ENCODE assay signal across 1 cellular context in the genomic region with DNA sequence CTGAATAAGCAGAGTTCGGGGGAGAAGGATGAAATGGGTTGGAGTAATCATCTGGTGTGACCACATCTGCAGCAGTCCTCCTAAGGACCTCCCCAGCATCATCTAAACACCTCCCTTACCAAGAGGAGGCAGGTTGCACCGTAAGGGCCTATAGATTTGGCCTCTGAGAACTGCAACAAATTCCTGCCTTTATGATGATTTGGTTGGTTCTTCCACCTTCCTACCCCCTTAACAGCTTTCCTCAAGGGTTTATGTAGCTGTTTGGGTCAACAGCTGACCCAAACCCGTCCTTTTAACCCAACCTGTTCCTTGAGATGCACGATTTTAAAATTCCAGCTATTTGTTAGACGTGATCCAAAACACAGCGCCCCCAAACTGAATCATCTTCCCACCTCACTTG.
TF ChIP-seq lines count a peak whose summit lies in the region.

No MANE protein-coding gene starts in this region.

TF ChIP-seq in A549, 52 proteins besides CTCF, POLR2A, EP300 and RAD21:
- no peak for TF ChIP-seq KDM1A (IDR thresholded peaks at IDR 0.05; ENCODE audit: low read depth)
- no peak; the same call in 1 of the 2 replicates for TF ChIP-seq POLR2AphosphoS2 (conservative IDR thresholded peaks at IDR 0.05; ENCODE audit: low read length)
- no peak for TF ChIP-seq FOSL2 (IDR thresholded peaks at IDR 0.05)
- TF ChIP-seq FOSL2 (CRISPR knock-in tag; IDR thresholded peaks at IDR 0.05) = no peak
- no peak for TF ChIP-seq NFE2L2 (conservative IDR thresholded peaks at IDR 0.05; ENCODE audit: low read length)
- no peak for TF ChIP-seq KDM5A (IDR thresholded peaks at IDR 0.05)
- TF ChIP-seq HOXA7 (CRISPR knock-in tag; IDR thresholded peaks at IDR 0.05) = peak; percentile 91
- TF ChIP-seq NR3C1 (IDR thresholded peaks at IDR 0.05) = no peak
- TF ChIP-seq TP53 (CRISPR knock-in tag; IDR thresholded peaks at IDR 0.05) = no peak; the same call in none of the 2 replicates
- TF ChIP-seq ZFP36 (IDR thresholded peaks at IDR 0.05; ENCODE audit: borderline replicate concordance, partially characterized antibody) = no peak
- TF ChIP-seq CHD4 (IDR thresholded peaks at IDR 0.05; ENCODE audit: borderline replicate concordance) = no peak
- no peak for TF ChIP-seq CBX8 (IDR thresholded peaks at IDR 0.05)
- no peak for TF ChIP-seq HDAC2 (IDR thresholded peaks at IDR 0.05)
- TF ChIP-seq SMC3 (IDR thresholded peaks at IDR 0.05) = no peak
- TF ChIP-seq, protein P1, sequence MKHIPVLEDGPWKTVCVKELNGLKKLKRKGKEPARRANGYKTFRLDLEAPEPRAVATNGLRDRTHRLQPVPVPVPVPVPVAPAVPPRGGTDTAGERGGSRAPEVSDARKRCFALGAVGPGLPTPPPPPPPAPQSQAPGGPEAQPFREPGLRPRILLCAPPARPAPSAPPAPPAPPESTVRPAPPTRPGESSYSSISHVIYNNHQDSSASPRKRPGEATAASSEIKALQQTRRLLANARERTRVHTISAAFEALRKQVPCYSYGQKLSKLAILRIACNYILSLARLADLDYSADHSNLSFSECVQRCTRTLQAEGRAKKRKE (CRISPR knock-in tag; IDR thresholded peaks at IDR 0.05; ENCODE audit: low read depth) = no peak
- TF ChIP-seq RARB (CRISPR knock-in tag; IDR thresholded peaks at IDR 0.05) = no peak; the same call in 1 of the 2 replicates
- TF ChIP-seq, protein P2, sequence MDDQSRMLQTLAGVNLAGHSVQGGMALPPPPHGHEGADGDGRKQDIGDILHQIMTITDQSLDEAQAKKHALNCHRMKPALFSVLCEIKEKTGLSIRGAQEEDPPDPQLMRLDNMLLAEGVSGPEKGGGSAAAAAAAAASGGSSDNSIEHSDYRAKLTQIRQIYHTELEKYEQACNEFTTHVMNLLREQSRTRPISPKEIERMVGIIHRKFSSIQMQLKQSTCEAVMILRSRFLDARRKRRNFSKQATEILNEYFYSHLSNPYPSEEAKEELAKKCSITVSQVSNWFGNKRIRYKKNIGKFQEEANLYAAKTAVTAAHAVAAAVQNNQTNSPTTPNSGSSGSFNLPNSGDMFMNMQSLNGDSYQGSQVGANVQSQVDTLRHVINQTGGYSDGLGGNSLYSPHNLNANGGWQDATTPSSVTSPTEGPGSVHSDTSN (IDR thresholded peaks at IDR 0.05) = 0 out of 2 replicates have a peak, but pooled peaks have one; percentile 7
- TF ChIP-seq, protein P3, sequence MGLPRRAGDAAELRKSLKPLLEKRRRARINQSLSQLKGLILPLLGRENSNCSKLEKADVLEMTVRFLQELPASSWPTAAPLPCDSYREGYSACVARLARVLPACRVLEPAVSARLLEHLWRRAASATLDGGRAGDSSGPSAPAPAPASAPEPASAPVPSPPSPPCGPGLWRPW (IDR thresholded peaks at IDR 0.05) = no peak
- TF ChIP-seq GATA3 (IDR thresholded peaks at IDR 0.05; ENCODE audit: borderline replicate concordance) = no peak; the same call in 1 of the 2 replicates
- TF ChIP-seq ZC3H11A (IDR thresholded peaks at IDR 0.05) = no peak
- TF ChIP-seq HOXB5 (CRISPR knock-in tag; IDR thresholded peaks at IDR 0.05) = peak; percentile 33; the same call in 1 of the 2 replicates
- no peak for TF ChIP-seq PHF8 (IDR thresholded peaks at IDR 0.05; ENCODE audit: borderline replicate concordance, low read depth)
- TF ChIP-seq, protein P4, sequence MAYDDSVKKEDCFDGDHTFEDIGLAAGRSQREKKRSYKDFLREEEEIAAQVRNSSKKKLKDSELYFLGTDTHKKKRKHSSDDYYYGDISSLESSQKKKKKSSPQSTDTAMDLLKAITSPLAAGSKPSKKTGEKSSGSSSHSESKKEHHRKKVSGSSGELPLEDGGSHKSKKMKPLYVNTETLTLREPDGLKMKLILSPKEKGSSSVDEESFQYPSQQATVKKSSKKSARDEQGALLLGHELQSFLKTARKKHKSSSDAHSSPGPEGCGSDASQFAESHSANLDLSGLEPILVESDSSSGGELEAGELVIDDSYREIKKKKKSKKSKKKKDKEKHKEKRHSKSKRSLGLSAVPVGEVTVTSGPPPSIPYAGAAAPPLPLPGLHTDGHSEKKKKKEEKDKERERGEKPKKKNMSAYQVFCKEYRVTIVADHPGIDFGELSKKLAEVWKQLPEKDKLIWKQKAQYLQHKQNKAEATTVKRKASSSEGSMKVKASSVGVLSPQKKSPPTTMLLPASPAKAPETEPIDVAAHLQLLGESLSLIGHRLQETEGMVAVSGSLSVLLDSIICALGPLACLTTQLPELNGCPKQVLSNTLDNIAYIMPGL (CRISPR knock-in tag; IDR thresholded peaks at IDR 0.05; ENCODE audit: borderline replicate concordance) = no peak
- TF ChIP-seq HEYL (CRISPR knock-in tag; IDR thresholded peaks at IDR 0.05) = no peak
- peak; percentile 71 for TF ChIP-seq FOSB (CRISPR knock-in tag; IDR thresholded peaks at IDR 0.05)
- no peak for TF ChIP-seq BHLHE40 (IDR thresholded peaks at IDR 0.05; ENCODE audit: low read depth, low read length)
- TF ChIP-seq MYC (IDR thresholded peaks at IDR 0.05; ENCODE audit: borderline replicate concordance, low read length) = no peak
- TF ChIP-seq, protein P5, sequence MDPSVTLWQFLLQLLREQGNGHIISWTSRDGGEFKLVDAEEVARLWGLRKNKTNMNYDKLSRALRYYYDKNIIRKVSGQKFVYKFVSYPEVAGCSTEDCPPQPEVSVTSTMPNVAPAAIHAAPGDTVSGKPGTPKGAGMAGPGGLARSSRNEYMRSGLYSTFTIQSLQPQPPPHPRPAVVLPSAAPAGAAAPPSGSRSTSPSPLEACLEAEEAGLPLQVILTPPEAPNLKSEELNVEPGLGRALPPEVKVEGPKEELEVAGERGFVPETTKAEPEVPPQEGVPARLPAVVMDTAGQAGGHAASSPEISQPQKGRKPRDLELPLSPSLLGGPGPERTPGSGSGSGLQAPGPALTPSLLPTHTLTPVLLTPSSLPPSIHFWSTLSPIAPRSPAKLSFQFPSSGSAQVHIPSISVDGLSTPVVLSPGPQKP (IDR thresholded peaks at IDR 0.05; ENCODE audit: low read depth, low read length) = no peak
- TF ChIP-seq, protein P6, sequence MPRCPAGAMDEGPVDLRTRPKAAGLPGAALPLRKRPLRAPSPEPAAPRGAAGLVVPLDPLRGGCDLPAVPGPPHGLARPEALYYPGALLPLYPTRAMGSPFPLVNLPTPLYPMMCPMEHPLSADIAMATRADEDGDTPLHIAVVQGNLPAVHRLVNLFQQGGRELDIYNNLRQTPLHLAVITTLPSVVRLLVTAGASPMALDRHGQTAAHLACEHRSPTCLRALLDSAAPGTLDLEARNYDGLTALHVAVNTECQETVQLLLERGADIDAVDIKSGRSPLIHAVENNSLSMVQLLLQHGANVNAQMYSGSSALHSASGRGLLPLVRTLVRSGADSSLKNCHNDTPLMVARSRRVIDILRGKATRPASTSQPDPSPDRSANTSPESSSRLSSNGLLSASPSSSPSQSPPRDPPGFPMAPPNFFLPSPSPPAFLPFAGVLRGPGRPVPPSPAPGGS (IDR thresholded peaks at IDR 0.05) = no peak
- no peak for TF ChIP-seq FOXS1 (CRISPR knock-in tag; IDR thresholded peaks at IDR 0.05)
- no peak for TF ChIP-seq ZNF302 (CRISPR knock-in tag; IDR thresholded peaks at IDR 0.05)
- peak; percentile 86 for TF ChIP-seq TFCP2L1 (CRISPR knock-in tag; IDR thresholded peaks at IDR 0.05)
- TF ChIP-seq, protein P7, sequence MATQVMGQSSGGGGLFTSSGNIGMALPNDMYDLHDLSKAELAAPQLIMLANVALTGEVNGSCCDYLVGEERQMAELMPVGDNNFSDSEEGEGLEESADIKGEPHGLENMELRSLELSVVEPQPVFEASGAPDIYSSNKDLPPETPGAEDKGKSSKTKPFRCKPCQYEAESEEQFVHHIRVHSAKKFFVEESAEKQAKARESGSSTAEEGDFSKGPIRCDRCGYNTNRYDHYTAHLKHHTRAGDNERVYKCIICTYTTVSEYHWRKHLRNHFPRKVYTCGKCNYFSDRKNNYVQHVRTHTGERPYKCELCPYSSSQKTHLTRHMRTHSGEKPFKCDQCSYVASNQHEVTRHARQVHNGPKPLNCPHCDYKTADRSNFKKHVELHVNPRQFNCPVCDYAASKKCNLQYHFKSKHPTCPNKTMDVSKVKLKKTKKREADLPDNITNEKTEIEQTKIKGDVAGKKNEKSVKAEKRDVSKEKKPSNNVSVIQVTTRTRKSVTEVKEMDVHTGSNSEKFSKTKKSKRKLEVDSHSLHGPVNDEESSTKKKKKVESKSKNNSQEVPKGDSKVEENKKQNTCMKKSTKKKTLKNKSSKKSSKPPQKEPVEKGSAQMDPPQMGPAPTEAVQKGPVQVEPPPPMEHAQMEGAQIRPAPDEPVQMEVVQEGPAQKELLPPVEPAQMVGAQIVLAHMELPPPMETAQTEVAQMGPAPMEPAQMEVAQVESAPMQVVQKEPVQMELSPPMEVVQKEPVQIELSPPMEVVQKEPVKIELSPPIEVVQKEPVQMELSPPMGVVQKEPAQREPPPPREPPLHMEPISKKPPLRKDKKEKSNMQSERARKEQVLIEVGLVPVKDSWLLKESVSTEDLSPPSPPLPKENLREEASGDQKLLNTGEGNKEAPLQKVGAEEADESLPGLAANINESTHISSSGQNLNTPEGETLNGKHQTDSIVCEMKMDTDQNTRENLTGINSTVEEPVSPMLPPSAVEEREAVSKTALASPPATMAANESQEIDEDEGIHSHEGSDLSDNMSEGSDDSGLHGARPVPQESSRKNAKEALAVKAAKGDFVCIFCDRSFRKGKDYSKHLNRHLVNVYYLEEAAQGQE (IDR thresholded peaks at IDR 0.05) = no peak
- TF ChIP-seq, protein P8, sequence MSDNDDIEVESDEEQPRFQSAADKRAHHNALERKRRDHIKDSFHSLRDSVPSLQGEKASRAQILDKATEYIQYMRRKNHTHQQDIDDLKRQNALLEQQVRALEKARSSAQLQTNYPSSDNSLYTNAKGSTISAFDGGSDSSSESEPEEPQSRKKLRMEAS (IDR thresholded peaks at IDR 0.05) = no peak
- TF ChIP-seq CHD2 (IDR thresholded peaks at IDR 0.05; ENCODE audit: low read length, partially characterized antibody) = no peak
- no peak for TF ChIP-seq CEBPB (IDR thresholded peaks at IDR 0.05)
- no peak for TF ChIP-seq NPAS2 (CRISPR knock-in tag; IDR thresholded peaks at IDR 0.05; ENCODE audit: borderline replicate concordance)
- no peak for TF ChIP-seq EHMT2 (IDR thresholded peaks at IDR 0.05; ENCODE audit: low read depth)
- TF ChIP-seq HOXB13 (CRISPR knock-in tag; IDR thresholded peaks at IDR 0.05; ENCODE audit: low read depth) = no peak
- TF ChIP-seq EHF (CRISPR knock-in tag; IDR thresholded peaks at IDR 0.05) = no peak
